Comparison of ENCODE assay signal across 9 cellular contexts in the genomic region with DNA sequence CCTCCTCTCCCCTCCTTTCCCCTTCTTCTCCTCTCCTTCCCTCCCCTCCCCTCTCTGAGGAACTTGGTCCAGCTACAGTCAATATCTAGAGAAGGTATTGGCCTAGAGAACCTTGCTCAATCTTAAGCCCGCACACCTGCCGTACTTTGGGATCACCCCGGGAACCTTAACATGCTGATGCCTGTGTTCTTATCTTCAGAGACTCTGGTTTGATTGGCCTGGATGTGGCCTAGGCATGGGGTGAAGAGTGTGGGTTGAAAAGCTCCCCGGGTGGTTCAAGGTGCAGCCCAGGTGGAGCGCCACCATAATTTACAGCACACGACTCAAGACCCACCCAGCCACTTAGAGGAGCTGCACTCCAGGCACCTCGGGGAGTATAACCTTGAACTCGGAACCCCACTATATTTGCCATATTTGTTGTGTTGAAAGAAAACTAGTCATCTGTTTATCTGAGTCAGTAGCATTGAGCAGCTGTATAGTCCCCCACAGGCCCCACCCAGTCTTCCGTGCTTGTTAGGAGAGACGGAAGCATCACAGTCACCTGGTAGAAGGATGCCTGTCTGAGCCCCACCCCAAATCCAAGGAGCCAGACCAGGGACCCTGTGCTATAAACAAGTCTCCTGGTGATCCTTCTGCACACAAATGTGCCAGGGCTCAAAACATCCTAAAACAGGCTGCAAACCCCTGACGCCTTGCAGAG. TPM values are rescaled to one million over a fixed set of nuclear protein-coding genes. Genes with fewer than 3 reads are reported as not detected.
DNase-seq lines count a peak whose midpoint lies in the region; ATAC-seq and TF ChIP-seq lines count a peak whose summit lies in the region.
"Had no signal": no experiment of that assay in that cellular context is flagged by ENCODE, and none has a peak within 500 bp of the region (broad histone marks: within the 10 kb centered on the region; RNA-seq: fewer than 3 reads in every experiment).

No MANE protein-coding gene starts in this region.

- no peaks in the 10 kb centered on the region for H3K9me2 ChIP-seq in Karpas-422 (replicated peaks; ENCODE audit: insufficient read depth, low read length)

- no peak for ATAC-seq in sciatic nerve

- peak overlapping the region; percentile 64 for H3K4me2 ChIP-seq in Karpas-422 (ENCODE audit: low read depth, low read length, poor library complexity, severe bottlenecking)

- H3K4me3 Mint-ChIP-seq in activated CD4-positive, alpha-beta memory T cell treated with anti-CD3 and anti-CD28 coated beads for 36 hours, result peak overlapping the region; percentile 62
- H3K4me3 Mint-ChIP-seq in nephron progenitor cell, result no peak overlapping the region

- no peaks in the 10 kb centered on the region for H4K20me1 ChIP-seq in Karpas-422 (ENCODE audit: insufficient read depth, low read depth, low read length)

- intact Hi-C loops in activated CD4-positive, alpha-beta memory T cell treated with anti-CD3 and anti-CD28 coated beads for 36 hours (cut with micrococcal nuclease), result loop anchor here (1.0 to 5.0 kb wide), 3 partner anchors 13 to 134 kb away; no protein-coding TSS in a partner anchor
- intact Hi-C loops in stomach (cut with DNase I; ENCODE audit: low total_unique reads), result no loop called here
- intact Hi-C loops in sciatic nerve (cut with DNase I), result no loop called here

- peak overlapping the region; percentile 95 for H3K27ac Mint-ChIP-seq in activated CD4-positive, alpha-beta memory T cell treated with anti-CD3 and anti-CD28 coated beads for 36 hours
- H3K27ac Mint-ChIP-seq in nephron progenitor cell, result no peak overlapping the region

- H3K36me3 Mint-ChIP-seq in activated CD4-positive, alpha-beta memory T cell treated with anti-CD3 and anti-CD28 coated beads for 36 hours, result peaks cover 10% of the 10 kb centered on the region
- H3K36me3 Mint-ChIP-seq in nephron progenitor cell (ENCODE audit: low read depth), result no peaks in the 10 kb centered on the region

- DNase-seq in Karpas-422, result no peak
- peak; percentile 87 for DNase-seq in activated CD4-positive, alpha-beta memory T cell treated with anti-CD3 and anti-CD28 coated beads for 36 hours
- DNase-seq in epithelial cell of esophagus (ENCODE audit: low read depth), result peak; percentile 71
- no peak for DNase-seq in stomach
- no peak for DNase-seq in NCI-H2227 (lab: John Stamatoyannopoulos, UW; ENCODE audit: unreplicated experiment)
- DNase-seq in sciatic nerve (ENCODE audit: low spot score), result no peak
- DNase-seq in nephron progenitor cell, result no peak
- DNase-seq: NCI-H524 had no signal

- H3K9ac ChIP-seq in Karpas-422 (ENCODE audit: low read length), result no peak overlapping the region

- H3K4me1 ChIP-seq in Karpas-422 (ENCODE audit: low read length) (peaks cover 37% of the 10 kb centered on the region), stomach (peaks cover 0 to 53% (median 27%) of the 10 kb centered on the region in 4 donors)

- 72 to 84% (median 81%) methylated on average over 11 of the region's 11 CpGs for WGBS in stomach, 5 donors

- CTCF ChIA-PET in activated CD4-positive, alpha-beta memory T cell treated with anti-CD3 and anti-CD28 coated beads for 36 hours (lab: Charles Lee), result interaction anchor here (0.6 to 4.4 kb wide), 4 partner anchors 11 to 179 kb away, joined by 3 to 21 read pairs (median 4); no protein-coding TSS in a partner anchor

- H3K36me3 ChIP-seq in Karpas-422 (ENCODE audit: insufficient read depth, low read length), result no peaks in the 10 kb centered on the region
- no peaks in the 10 kb centered on the region for H3K36me3 ChIP-seq in stomach
- H3K36me3 ChIP-seq: neutrophil had no signal

- H3K27me3 ChIP-seq in Karpas-422 (ENCODE audit: low read length) (no peaks in the 10 kb centered on the region), stomach (no peaks in the 10 kb centered on the region)
- H3K27me3 ChIP-seq: neutrophil had no signal

- H2AFZ ChIP-seq in Karpas-422 (ENCODE audit: low read length), result no peak overlapping the region

- H3K27me3 Mint-ChIP-seq in activated CD4-positive, alpha-beta memory T cell treated with anti-CD3 and anti-CD28 coated beads for 36 hours, result no peaks in the 10 kb centered on the region
- H3K27me3 Mint-ChIP-seq in nephron progenitor cell (ENCODE audit: low read depth, poor library complexity), result peaks cover 6% of the 10 kb centered on the region

- TF ChIP-seq EP300 in stomach (IDR thresholded peaks at IDR 0.05), result no peak

- no peak for TF ChIP-seq POLR2A in stomach (IDR thresholded peaks at IDR 0.05)

- H3K27ac ChIP-seq in Karpas-422 (ENCODE audit: low read length), result no peak overlapping the region; the same call in 1 of the 2 replicates
- peak overlapping the region; percentile 21 to 83 (median 73) for H3K27ac ChIP-seq in stomach
- H3K27ac ChIP-seq: neutrophil had no signal

- no peak overlapping the region for H3K4me3 ChIP-seq in Karpas-422 (ENCODE audit: low read length)
- no peak overlapping the region for H3K4me3 ChIP-seq in epithelial cell of esophagus (ENCODE audit: low read length)
- H3K4me3 ChIP-seq in stomach, result no peak overlapping the region

- POLR2A ChIA-PET in activated CD4-positive, alpha-beta memory T cell treated with anti-CD3 and anti-CD28 coated beads for 36 hours (lab: Charles Lee), result interaction anchor here (1.0 to 4.9 kb wide), 14 partner anchors 8 to 49 kb away, joined by 3 to 97 read pairs (median 8); partner anchors contain the start of genes PHF19, PSMD5 and TRAF1

- no peaks in the 10 kb centered on the region for H3K79me2 ChIP-seq in Karpas-422 (ENCODE audit: low read length)

- H3K9me3 Mint-ChIP-seq in activated CD4-positive, alpha-beta memory T cell treated with anti-CD3 and anti-CD28 coated beads for 36 hours, result no peaks in the 10 kb centered on the region
- no peaks in the 10 kb centered on the region for H3K9me3 Mint-ChIP-seq in nephron progenitor cell

- H3K4me1 Mint-ChIP-seq in activated CD4-positive, alpha-beta memory T cell treated with anti-CD3 and anti-CD28 coated beads for 36 hours (ENCODE audit: low read depth), result peaks cover 78% of the 10 kb centered on the region
- peaks cover 14% of the 10 kb centered on the region for H3K4me1 Mint-ChIP-seq in nephron progenitor cell

- no peak for TF ChIP-seq CTCF in epithelial cell of esophagus (IDR thresholded peaks at IDR 0.05; ENCODE audit: insufficient read depth, low read depth, low read length, missing control alignments)
- TF ChIP-seq CTCF in stomach (IDR thresholded peaks at IDR 0.05), result no peak
- no peak for TF ChIP-seq CTCF in nephron progenitor cell (IDR thresholded peaks at IDR 0.05)

- H3K9me3 ChIP-seq in Karpas-422 (ENCODE audit: low read length) (no peaks in the 10 kb centered on the region), stomach (no peaks in the 10 kb centered on the region)
- H3K9me3 ChIP-seq: neutrophil had no signal

RNA-seq across cellular contexts. Expression of gene PHF19, which starts 14.4 kb away (rescaled TPM):
- 34.8 and 76.9 TPM in 2 replicates for total RNA-seq in Karpas-422 (2014; rRNA removed; shearing (Covaris generic); ENCODE audit: low replicate concordance)
- 100 to 1,000 TPM; 183 to 189 TPM for total RNA-seq in activated CD4-positive, alpha-beta memory T cell treated with anti-CD3 and anti-CD28 coated beads for 36 hours
- total RNA-seq in stomach (100 to 1,000 TPM in 1 of 5 donors, 10 to 100 TPM in 4; 13.3 to 251 (median 26.8) TPM), sciatic nerve (29.3 TPM)
- polyA plus RNA-seq in stomach, result 10 to 100 TPM; 10.7 to 28.3 (median 27.6) TPM

RNA-seq across cellular contexts. Expression of gene TRAF1, which starts 35.2 kb away (rescaled TPM):
- 18.8 and 23.8 TPM in 2 replicates for total RNA-seq in Karpas-422 (2014; rRNA removed; shearing (Covaris generic); ENCODE audit: low replicate concordance)
- 100 to 1,000 TPM; 124 TPM for total RNA-seq in activated CD4-positive, alpha-beta memory T cell treated with anti-CD3 and anti-CD28 coated beads for 36 hours
- 10 to 100 TPM in 1 of 5 donors, 1 to 10 TPM in 3, under 1 TPM in 1; 0.58 to 10.3 (median 2.8) TPM for total RNA-seq in stomach
- polyA plus RNA-seq in stomach, result 1 to 10 TPM; 2.3 to 6.8 (median 3.7) TPM
- total RNA-seq in sciatic nerve, result 8.0 TPM

RNA-seq across cellular contexts. Expression of gene PSMD5, which starts 48.7 kb away (rescaled TPM):
- total RNA-seq in Karpas-422 (2014; rRNA removed; shearing (Covaris generic); ENCODE audit: low replicate concordance), result 14.4 and 26.1 TPM in 2 replicates
- 10 to 100 TPM; 69.7 to 71.0 TPM for total RNA-seq in activated CD4-positive, alpha-beta memory T cell treated with anti-CD3 and anti-CD28 coated beads for 36 hours
- total RNA-seq in stomach, result 10 to 100 TPM; 18.8 to 39.1 (median 28.4) TPM
- 10 to 100 TPM; 14.8 to 18.5 (median 15.7) TPM for polyA plus RNA-seq in stomach
- 39.0 TPM for total RNA-seq in sciatic nerve

Comparison
In these comparisons a context has a peak if more than half of its experiments do, and no peak if none do; other contexts are left out.
1. DNase-seq: peak in activated CD4-positive, alpha-beta memory T cell treated with anti-CD3 and anti-CD28 coated beads for 36 hours (single experiment) and epithelial cell of esophagus (single experiment); none in Karpas-422 (single experiment), stomach (single experiment), NCI-H2227 (single experiment), sciatic nerve (single experiment) and nephron progenitor cell (single experiment).